In the genomic region with DNA sequence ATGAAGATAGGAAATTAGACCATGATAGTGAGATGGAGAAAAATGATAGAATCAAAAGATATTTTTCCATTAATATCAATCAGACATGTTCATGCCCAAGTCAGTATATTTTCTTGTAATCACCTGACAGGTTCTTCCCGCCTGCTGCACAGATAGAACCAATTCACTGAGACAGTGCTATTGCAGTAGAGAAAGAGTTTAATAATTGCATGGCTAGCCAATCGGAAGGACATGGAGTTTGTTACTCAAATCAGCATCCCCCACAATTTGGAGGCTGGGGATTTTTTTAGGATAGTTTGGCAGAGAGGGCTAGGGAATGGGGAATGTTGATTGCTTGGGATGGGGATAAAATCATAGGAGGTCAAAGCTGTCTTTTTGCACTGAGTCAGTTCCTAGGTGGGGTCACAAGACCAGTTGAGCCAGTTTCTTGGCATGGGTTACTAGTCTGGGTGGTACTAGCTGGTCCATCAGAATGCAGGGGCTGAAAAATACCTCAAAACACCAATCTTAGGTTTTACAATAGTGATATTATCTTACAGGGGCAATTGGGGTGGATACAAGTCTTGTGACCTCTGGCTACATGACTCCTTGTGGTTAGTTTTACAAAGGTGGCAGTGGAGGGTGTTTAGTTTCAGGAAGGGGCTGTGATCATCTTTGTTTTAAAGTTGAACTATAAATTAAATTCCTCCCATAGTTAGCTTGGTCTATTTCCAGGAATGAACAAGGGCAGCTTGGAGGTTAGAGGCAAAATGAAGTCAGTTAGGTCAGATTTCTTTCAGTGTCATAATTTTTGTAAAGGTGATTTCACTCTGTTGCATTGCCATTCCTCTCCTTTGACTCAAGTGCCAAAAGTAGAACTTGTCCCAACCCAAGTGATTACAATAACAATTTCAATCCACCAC, we compare ENCODE assay signal across 17 cellular contexts.
DNase-seq lines count a peak whose midpoint lies in the region; ATAC-seq and TF ChIP-seq lines count a peak whose summit lies in the region.
"Had no signal": no experiment of that assay in that cellular context is flagged by ENCODE, and none has a peak within 500 bp of the region (broad histone marks: within the 10 kb centered on the region; RNA-seq: fewer than 3 reads in every experiment).

No MANE protein-coding gene starts in this region.

- H2BK12ac ChIP-seq in trophoblast cell (ENCODE audit: low read length) = no peak overlapping the region

- peak; percentile 51 for DNase-seq in Daoy (ENCODE audit: low read depth)
- peak; percentile 40 for DNase-seq in NCI-H226
- no peak for DNase-seq in esophagus muscularis mucosa (ENCODE audit: extremely low spot score)
- peak; percentile 0 to 75 for DNase-seq in trophoblast cell
- DNase-seq in sigmoid colon = no peak
- DNase-seq in stomach = no peak
- no peak for DNase-seq in activated gamma-delta T cell treated with Interleukin-2 at 50 U/mL for 16 hours
- DNase-seq: activated CD4-positive, alpha-beta T cell treated with anti-CD3 and anti-CD28 coated beads for 1 hour; BE2C; DMS153; esophagus squamous epithelium; KG1; NCI-H526; stimulated activated naive CD4-positive, alpha-beta T cell had no signal

- H2BK5ac ChIP-seq in trophoblast cell (ENCODE audit: low read depth, low read length, poor library complexity) = no peak overlapping the region

- H3K27me3 ChIP-seq in esophagus muscularis mucosa = no peaks in the 10 kb centered on the region
- H3K27me3 ChIP-seq in trophoblast cell (ENCODE audit: insufficient read depth, low read length) = no peaks in the 10 kb centered on the region
- H3K27me3 ChIP-seq in sigmoid colon = no peaks in the 10 kb centered on the region
- H3K27me3 ChIP-seq in stomach = no peaks in the 10 kb centered on the region
- H3K27me3 ChIP-seq: esophagus squamous epithelium, neutrophil had no signal

- no peak overlapping the region for H3K4ac ChIP-seq in trophoblast cell (ENCODE audit: low read depth, low read length)

- no peak overlapping the region for H4K91ac ChIP-seq in trophoblast cell (ENCODE audit: low read depth, low read length)

- H3K18ac ChIP-seq in trophoblast cell (ENCODE audit: low read length) = no peak overlapping the region

- H4K8ac ChIP-seq in trophoblast cell (ENCODE audit: low read depth, low read length) = no peak overlapping the region

- H3K4me1 ChIP-seq in esophagus muscularis mucosa (peaks cover 46 to 83% (median 72%) of the 10 kb centered on the region in 4 donors), trophoblast cell (ENCODE audit: control insufficient read depth in 1 of 2, insufficient read depth in 2 of 2, low read length in 2 of 2) (no peaks in the 10 kb centered on the region), sigmoid colon (peaks cover 0 to 43% (median 34%) of the 10 kb centered on the region in 4 donors), stomach (peaks cover 4 to 29% (median 15%) of the 10 kb centered on the region in 4 donors)
- H3K4me1 ChIP-seq: BE2C had no signal

- H3K14ac ChIP-seq in trophoblast cell (ENCODE audit: low read length) = no peak overlapping the region

- TF ChIP-seq POLR2A in esophagus muscularis mucosa (IDR thresholded peaks at IDR 0.05; ENCODE audit: low read depth) (no peak), sigmoid colon (IDR thresholded peaks at IDR 0.05) (no peak), stomach (IDR thresholded peaks at IDR 0.05) (no peak)

- no peaks in the 10 kb centered on the region for H3K79me2 ChIP-seq in trophoblast cell (ENCODE audit: control insufficient read depth, insufficient read depth, low read length, poor library complexity)

- H4K12ac ChIP-seq in trophoblast cell (ENCODE audit: low read depth, low read length) = no peak overlapping the region

- intact Hi-C loops in esophagus muscularis mucosa (cut with DNase I) (no loop called here), sigmoid colon (cut with DNase I) (no loop called here), stomach (cut with DNase I; ENCODE audit: low total_unique reads) (no loop called here)

- 100% methylated on average over 2 of the region's 2 CpGs for WGBS in esophagus muscularis mucosa
- WGBS in trophoblast cell (ENCODE audit: extremely low coverage, insufficient coverage, insufficient read length) = no CpG with 5 or more reads among the region's 2 CpGs
- WGBS in sigmoid colon, 2 donors = 83 to 94% methylated on average over 2 of the region's 2 CpGs
- WGBS in stomach, 5 donors = 84 to 100% (median 96%) methylated on average over 2 of the region's 2 CpGs

- TF ChIP-seq CTCF in esophagus muscularis mucosa (IDR thresholded peaks at IDR 0.05) (no peak), sigmoid colon (IDR thresholded peaks at IDR 0.05) (no peak), stomach (IDR thresholded peaks at IDR 0.05) (no peak)

- H3K23ac ChIP-seq in trophoblast cell (ENCODE audit: low read length) = no peak overlapping the region

- no peak for ATAC-seq in GM19035 (IDR thresholded peaks at IDR 0.05; ENCODE audit: unreplicated experiment)

- H3K9me3 ChIP-seq in esophagus muscularis mucosa = peaks cover 0 to 5% (median 0%) of the 10 kb centered on the region in 4 donors
- no peaks in the 10 kb centered on the region for H3K9me3 ChIP-seq in trophoblast cell (ENCODE audit: insufficient read depth, low read depth, low read length)
- no peaks in the 10 kb centered on the region for H3K9me3 ChIP-seq in sigmoid colon
- peaks cover 0 to 7% (median 0%) of the 10 kb centered on the region in 4 donors for H3K9me3 ChIP-seq in stomach
- H3K9me3 ChIP-seq: BE2C, esophagus squamous epithelium, neutrophil had no signal

- no peaks in the 10 kb centered on the region for H3K79me1 ChIP-seq in trophoblast cell (ENCODE audit: low read length)

- TF ChIP-seq EP300 in esophagus muscularis mucosa (IDR thresholded peaks at IDR 0.05) = no peak
- TF ChIP-seq EP300 in sigmoid colon (IDR thresholded peaks at IDR 0.05) = no peak
- TF ChIP-seq EP300 in stomach (IDR thresholded peaks at IDR 0.05) = no peak

- no peaks in the 10 kb centered on the region for H3K36me3 ChIP-seq in esophagus muscularis mucosa
- H3K36me3 ChIP-seq in trophoblast cell (ENCODE audit: control insufficient read depth in 1 of 2, insufficient read depth in 2 of 2, low read length in 2 of 2) = no peaks in the 10 kb centered on the region
- no peaks in the 10 kb centered on the region for H3K36me3 ChIP-seq in sigmoid colon
- H3K36me3 ChIP-seq in stomach = no peaks in the 10 kb centered on the region
- H3K36me3 ChIP-seq: BE2C, esophagus squamous epithelium, neutrophil had no signal

- H3K27ac ChIP-seq in esophagus muscularis mucosa (replicated peaks in 1 of 4) (peak overlapping the region; percentile 35 to 80 (median 74)), trophoblast cell (ENCODE audit: low read depth, low read length) (no peak overlapping the region), sigmoid colon (peak overlapping the region in 1 of 4 donors; percentile 58), stomach (no peak overlapping the region)
- H3K27ac ChIP-seq: neutrophil, skin epidermis had no signal

- H2AK5ac ChIP-seq in trophoblast cell (ENCODE audit: low read length) = no peak overlapping the region

- no peak overlapping the region for H2AFZ ChIP-seq in trophoblast cell (ENCODE audit: insufficient read depth, low read length, poor library complexity)

- no peak overlapping the region for H2BK120ac ChIP-seq in trophoblast cell (ENCODE audit: insufficient read depth, low read length, poor library complexity)

- H3K9ac ChIP-seq in trophoblast cell (ENCODE audit: low read length) = no peak overlapping the region

- H3K4me3 ChIP-seq in esophagus muscularis mucosa = no peak overlapping the region
- no peak overlapping the region for H3K4me3 ChIP-seq in trophoblast cell (ENCODE audit: low read depth, low read length)
- H3K4me3 ChIP-seq in sigmoid colon = no peak overlapping the region
- H3K4me3 ChIP-seq in stomach = no peak overlapping the region
- H3K4me3 ChIP-seq: esophagus squamous epithelium, skin epidermis had no signal

- no peak overlapping the region for H3K4me2 ChIP-seq in trophoblast cell (ENCODE audit: low read length)

Comparison
In these comparisons a context has a peak if more than half of its experiments do, and no peak if none do; other contexts are left out.
1. DNase-seq: peak in Daoy (single experiment), NCI-H226 (single experiment) and trophoblast cell (2 of 2); none in esophagus muscularis mucosa (single experiment), sigmoid colon (single experiment), stomach (single experiment) and activated gamma-delta T cell treated with Interleukin-2 at 50 U/mL for 16 hours (single experiment).
2. H3K27ac ChIP-seq: peak in esophagus muscularis mucosa (4 of 4); none in trophoblast cell (single experiment) and stomach (0 of 5).